ENCODE assay signal across 1 cellular context in genomic region chr6:145734486-145735355, GRCh38.
TF ChIP-seq lines count a peak whose summit lies in the region.

No MANE protein-coding gene starts in this region.

TF ChIP-seq in K562, 482 proteins besides CTCF, POLR2A, EP300 and RAD21 (continued from another document and continues in another):
- TF ChIP-seq, protein P1, sequence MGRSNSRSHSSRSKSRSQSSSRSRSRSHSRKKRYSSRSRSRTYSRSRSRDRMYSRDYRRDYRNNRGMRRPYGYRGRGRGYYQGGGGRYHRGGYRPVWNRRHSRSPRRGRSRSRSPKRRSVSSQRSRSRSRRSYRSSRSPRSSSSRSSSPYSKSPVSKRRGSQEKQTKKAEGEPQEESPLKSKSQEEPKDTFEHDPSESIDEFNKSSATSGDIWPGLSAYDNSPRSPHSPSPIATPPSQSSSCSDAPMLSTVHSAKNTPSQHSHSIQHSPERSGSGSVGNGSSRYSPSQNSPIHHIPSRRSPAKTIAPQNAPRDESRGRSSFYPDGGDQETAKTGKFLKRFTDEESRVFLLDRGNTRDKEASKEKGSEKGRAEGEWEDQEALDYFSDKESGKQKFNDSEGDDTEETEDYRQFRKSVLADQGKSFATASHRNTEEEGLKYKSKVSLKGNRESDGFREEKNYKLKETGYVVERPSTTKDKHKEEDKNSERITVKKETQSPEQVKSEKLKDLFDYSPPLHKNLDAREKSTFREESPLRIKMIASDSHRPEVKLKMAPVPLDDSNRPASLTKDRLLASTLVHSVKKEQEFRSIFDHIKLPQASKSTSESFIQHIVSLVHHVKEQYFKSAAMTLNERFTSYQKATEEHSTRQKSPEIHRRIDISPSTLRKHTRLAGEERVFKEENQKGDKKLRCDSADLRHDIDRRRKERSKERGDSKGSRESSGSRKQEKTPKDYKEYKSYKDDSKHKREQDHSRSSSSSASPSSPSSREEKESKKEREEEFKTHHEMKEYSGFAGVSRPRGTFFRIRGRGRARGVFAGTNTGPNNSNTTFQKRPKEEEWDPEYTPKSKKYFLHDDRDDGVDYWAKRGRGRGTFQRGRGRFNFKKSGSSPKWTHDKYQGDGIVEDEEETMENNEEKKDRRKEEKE (IDR thresholded peaks at IDR 0.05; ENCODE audit: borderline replicate concordance in 1 of 2, control insufficient read depth in 1 of 2, low read depth in 2 of 2, low read length in 1 of 2), result 0 out of 4 replicates have a peak, but pooled peaks of 1 of the 2 experiments have one; percentile 41
- TF ChIP-seq SMARCA5 (IDR thresholded peaks at IDR 0.05) (no peak), ZNF778 (CRISPR knock-in tag; IDR thresholded peaks at IDR 0.05) (no peak), NFXL1 (CRISPR knock-in tag; IDR thresholded peaks at IDR 0.05) (no peak), NFRKB (IDR thresholded peaks at IDR 0.05; ENCODE audit: low read depth) (0 out of 2 replicates have a peak, but pooled peaks have one; percentile 51), ZFP30 (CRISPR knock-in tag; IDR thresholded peaks at IDR 0.05; ENCODE audit: borderline replicate concordance) (no peak), MCM5 (IDR thresholded peaks at IDR 0.05; ENCODE audit: low read depth) (no peak), GTF2A2 (tag; IDR thresholded peaks at IDR 0.05) (0 out of 2 replicates have a peak, but pooled peaks have one; percentile 44), EGR1 (conservative IDR thresholded peaks at IDR 0.05) (peak; percentile 94), STAT5B (CRISPR knock-in tag; IDR thresholded peaks at IDR 0.05) (no peak), SAFB (IDR thresholded peaks at IDR 0.05; ENCODE audit: borderline replicate concordance, low read depth, low read length) (no peak), TCF7L2 (IDR thresholded peaks at IDR 0.05; ENCODE audit: low read depth, low read length) (no peak), BRCA1 (IDR thresholded peaks at IDR 0.05) (no peak), BRCA1 (CRISPR knock-in tag; IDR thresholded peaks at IDR 0.05) (no peak), TBP (optimal IDR thresholded peaks at IDR 0.05; ENCODE audit: low read depth, low read length) (peak; percentile 82), GABPB1 (CRISPR knock-in tag; IDR thresholded peaks at IDR 0.05) (no peak; the same call in 1 of the 2 replicates), ETS2 (tag; IDR thresholded peaks at IDR 0.05; ENCODE audit: borderline replicate concordance, poor library complexity, severe bottlenecking) (no peak), FOXK1 (CRISPR knock-in tag; IDR thresholded peaks at IDR 0.05; ENCODE audit: borderline replicate concordance) (no peak), DLX4 (CRISPR knock-in tag; IDR thresholded peaks at IDR 0.05) (no peak), MXI1 (IDR thresholded peaks at IDR 0.05; ENCODE audit: low read depth, low read length) (no peak), PCBP2 (IDR thresholded peaks at IDR 0.05; ENCODE audit: low read depth, low read length, poor library complexity, severe bottlenecking) (peak; percentile 63), ZNF133 (CRISPR knock-in tag; IDR thresholded peaks at IDR 0.05) (no peak), LARP7 (IDR thresholded peaks at IDR 0.05) (no peak), CHD1 (IDR thresholded peaks at IDR 0.05; ENCODE audit: low read length) (peak; percentile 78), USF2 (CRISPR knock-in tag; IDR thresholded peaks at IDR 0.05) (no peak), GATA2 (CRISPR knock-in tag; IDR thresholded peaks at IDR 0.05) (peak; percentile 47), ZBTB1 (CRISPR knock-in tag; IDR thresholded peaks at IDR 0.05; ENCODE audit: borderline replicate concordance, low read depth) (no peak), THAP7 (CRISPR knock-in tag; IDR thresholded peaks at IDR 0.05) (no peak), MAFG (tag; conservative IDR thresholded peaks at IDR 0.05) (no peak), FOXP1 (CRISPR knock-in tag; IDR thresholded peaks at IDR 0.05) (peak; percentile 77; the same call in 1 of the 2 replicates), ZNF766 (CRISPR knock-in tag; conservative IDR thresholded peaks at IDR 0.05) (no peak; the same call in none of the 2 replicates), ZNF124 (CRISPR knock-in tag; IDR thresholded peaks at IDR 0.05) (no peak), RBM15 (IDR thresholded peaks at IDR 0.05; ENCODE audit: insufficient read depth, low read length) (no peak), MLLT1 (IDR thresholded peaks at IDR 0.05) (peak in 1 of 2 experiments; percentile 45; a peak in 2 of 4 replicates), ELK3 (CRISPR knock-in tag; IDR thresholded peaks at IDR 0.05) (no peak), ZBTB26 (CRISPR knock-in tag; IDR thresholded peaks at IDR 0.05) (peak; percentile 63; the same call in 1 of the 2 replicates), BRD4 (IDR thresholded peaks at IDR 0.05) (no peak; the same call in 1 of the 2 replicates), ZBED1 (IDR thresholded peaks at IDR 0.05) (no peak), RBFOX2 (IDR thresholded peaks at IDR 0.05; ENCODE audit: low read depth, low read length) (peak; percentile 92), NEUROD1 (IDR thresholded peaks at IDR 0.05; ENCODE audit: borderline replicate concordance, low read depth, low read length, partially characterized antibody) (peak; percentile 86), RB1 (IDR thresholded peaks at IDR 0.05; ENCODE audit: low read depth) (peak; percentile 84), PHF20 (IDR thresholded peaks at IDR 0.05; ENCODE audit: partially characterized antibody) (peak; percentile 68), HNRNPLL (IDR thresholded peaks at IDR 0.05; ENCODE audit: low read depth, low read length, poor library complexity, severe bottlenecking) (peak; percentile 78), IRF2 (CRISPR knock-in tag; IDR thresholded peaks at IDR 0.05) (no peak), MTA3 (IDR thresholded peaks at IDR 0.05; ENCODE audit: borderline replicate concordance) (peak; percentile 83), JUN (IDR thresholded peaks at IDR 0.05; ENCODE audit: borderline replicate concordance, low read depth, low read length) (no peak), JUN (CRISPR knock-in tag; IDR thresholded peaks at IDR 0.05; ENCODE audit: borderline replicate concordance) (no peak), TCF7 (IDR thresholded peaks at IDR 0.05; ENCODE audit: borderline replicate concordance) (no peak)
- TF ChIP-seq, protein P2, sequence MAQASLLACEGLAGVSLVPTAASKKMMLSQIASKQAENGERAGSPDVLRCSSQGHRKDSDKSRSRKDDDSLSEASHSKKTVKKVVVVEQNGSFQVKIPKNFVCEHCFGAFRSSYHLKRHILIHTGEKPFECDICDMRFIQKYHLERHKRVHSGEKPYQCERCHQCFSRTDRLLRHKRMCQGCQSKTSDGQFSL (CRISPR knock-in tag; IDR thresholded peaks at IDR 0.05), result peak; percentile 89
- TF ChIP-seq, protein P2 (tag; IDR thresholded peaks at IDR 0.05), result peak in 1 of 2 experiments; percentile 86; a peak in 2 of 4 replicates
- TF ChIP-seq, protein P3, sequence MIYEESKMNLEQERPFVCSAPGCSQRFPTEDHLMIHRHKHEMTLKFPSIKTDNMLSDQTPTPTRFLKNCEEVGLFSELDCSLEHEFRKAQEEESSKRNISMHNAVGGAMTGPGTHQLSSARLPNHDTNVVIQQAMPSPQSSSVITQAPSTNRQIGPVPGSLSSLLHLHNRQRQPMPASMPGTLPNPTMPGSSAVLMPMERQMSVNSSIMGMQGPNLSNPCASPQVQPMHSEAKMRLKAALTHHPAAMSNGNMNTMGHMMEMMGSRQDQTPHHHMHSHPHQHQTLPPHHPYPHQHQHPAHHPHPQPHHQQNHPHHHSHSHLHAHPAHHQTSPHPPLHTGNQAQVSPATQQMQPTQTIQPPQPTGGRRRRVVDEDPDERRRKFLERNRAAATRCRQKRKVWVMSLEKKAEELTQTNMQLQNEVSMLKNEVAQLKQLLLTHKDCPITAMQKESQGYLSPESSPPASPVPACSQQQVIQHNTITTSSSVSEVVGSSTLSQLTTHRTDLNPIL (CRISPR knock-in tag; IDR thresholded peaks at IDR 0.05), result no peak
- TF ChIP-seq, protein P4, sequence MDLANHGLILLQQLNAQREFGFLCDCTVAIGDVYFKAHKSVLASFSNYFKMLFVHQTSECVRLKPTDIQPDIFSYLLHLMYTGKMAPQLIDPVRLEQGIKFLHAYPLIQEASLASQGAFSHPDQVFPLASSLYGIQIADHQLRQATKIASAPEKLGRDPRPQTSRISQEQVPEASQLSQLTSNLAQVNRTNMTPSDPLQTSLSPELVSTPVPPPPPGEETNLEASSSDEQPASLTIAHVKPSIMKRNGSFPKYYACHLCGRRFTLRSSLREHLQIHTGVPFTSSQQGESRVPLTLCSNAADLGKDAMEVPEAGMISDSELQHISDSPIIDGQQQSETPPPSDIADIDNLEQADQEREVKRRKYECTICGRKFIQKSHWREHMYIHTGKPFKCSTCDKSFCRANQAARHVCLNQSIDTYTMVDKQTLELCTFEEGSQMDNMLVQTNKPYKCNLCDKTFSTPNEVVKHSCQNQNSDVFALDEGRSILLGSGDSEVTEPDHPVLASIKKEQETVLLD (IDR thresholded peaks at IDR 0.05), result peak; percentile 70; the same call in 1 of the 2 replicates
- TF ChIP-seq, protein P5, sequence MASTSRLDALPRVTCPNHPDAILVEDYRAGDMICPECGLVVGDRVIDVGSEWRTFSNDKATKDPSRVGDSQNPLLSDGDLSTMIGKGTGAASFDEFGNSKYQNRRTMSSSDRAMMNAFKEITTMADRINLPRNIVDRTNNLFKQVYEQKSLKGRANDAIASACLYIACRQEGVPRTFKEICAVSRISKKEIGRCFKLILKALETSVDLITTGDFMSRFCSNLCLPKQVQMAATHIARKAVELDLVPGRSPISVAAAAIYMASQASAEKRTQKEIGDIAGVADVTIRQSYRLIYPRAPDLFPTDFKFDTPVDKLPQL (IDR thresholded peaks at IDR 0.05; ENCODE audit: extremely low read depth, insufficient read length), result no peak
- TF ChIP-seq, protein P6, sequence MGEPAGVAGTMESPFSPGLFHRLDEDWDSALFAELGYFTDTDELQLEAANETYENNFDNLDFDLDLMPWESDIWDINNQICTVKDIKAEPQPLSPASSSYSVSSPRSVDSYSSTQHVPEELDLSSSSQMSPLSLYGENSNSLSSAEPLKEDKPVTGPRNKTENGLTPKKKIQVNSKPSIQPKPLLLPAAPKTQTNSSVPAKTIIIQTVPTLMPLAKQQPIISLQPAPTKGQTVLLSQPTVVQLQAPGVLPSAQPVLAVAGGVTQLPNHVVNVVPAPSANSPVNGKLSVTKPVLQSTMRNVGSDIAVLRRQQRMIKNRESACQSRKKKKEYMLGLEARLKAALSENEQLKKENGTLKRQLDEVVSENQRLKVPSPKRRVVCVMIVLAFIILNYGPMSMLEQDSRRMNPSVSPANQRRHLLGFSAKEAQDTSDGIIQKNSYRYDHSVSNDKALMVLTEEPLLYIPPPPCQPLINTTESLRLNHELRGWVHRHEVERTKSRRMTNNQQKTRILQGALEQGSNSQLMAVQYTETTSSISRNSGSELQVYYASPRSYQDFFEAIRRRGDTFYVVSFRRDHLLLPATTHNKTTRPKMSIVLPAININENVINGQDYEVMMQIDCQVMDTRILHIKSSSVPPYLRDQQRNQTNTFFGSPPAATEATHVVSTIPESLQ (CRISPR knock-in tag; IDR thresholded peaks at IDR 0.05), result no peak
